Comparison of ENCODE assay signal across 19 cellular contexts in genomic region chr9:128337972-128338371, GRCh38. TPM values are rescaled to one million over a fixed set of nuclear protein-coding genes. Genes with fewer than 3 reads are reported as not detected.
DNase-seq lines count a peak whose midpoint lies in the region; ATAC-seq and TF ChIP-seq lines count a peak whose summit lies in the region.
"Had no signal": no experiment of that assay in that cellular context is flagged by ENCODE, and none has a peak within 500 bp of the region (broad histone marks: within the 10 kb centered on the region; RNA-seq: fewer than 3 reads in every experiment).

No MANE protein-coding gene starts in this region.

- H3K9me3 Mint-ChIP-seq in WTC11 (no peaks in the 10 kb centered on the region), neural crest cell (no peaks in the 10 kb centered on the region), type B pancreatic cell (no peaks in the 10 kb centered on the region)
- H3K9me3 Mint-ChIP-seq: CD4-positive, CD25-positive, alpha-beta regulatory T cell; CD8-positive, alpha-beta T cell; HFFc6 had no signal

- no peak for TF ChIP-seq POLR2A in heart left ventricle (IDR thresholded peaks at IDR 0.05)

- H3K9me3 ChIP-seq in heart left ventricle, result no peaks in the 10 kb centered on the region
- H3K9me3 ChIP-seq: BLaER1, Caco-2, HAP-1 had no signal

- H3K4me1 Mint-ChIP-seq in WTC11, result peaks cover 5% of the 10 kb centered on the region; the same call in 1 of the 2 replicates
- peaks cover 7% of the 10 kb centered on the region for H3K4me1 Mint-ChIP-seq in neural crest cell
- H3K4me1 Mint-ChIP-seq in type B pancreatic cell (ENCODE audit: unreplicated experiment), result peaks cover 6% of the 10 kb centered on the region

- TF ChIP-seq CTCF in heart left ventricle (IDR thresholded peaks at IDR 0.05), result no peak
- no peak for TF ChIP-seq CTCF in WTC11 (IDR thresholded peaks at IDR 0.05)
- TF ChIP-seq CTCF in neural crest cell (conservative IDR thresholded peaks at IDR 0.05), result no peak
- TF ChIP-seq CTCF in type B pancreatic cell (conservative IDR thresholded peaks at IDR 0.05), result no peak

- 87 to 94% (median 92%) methylated on average over 7 of the region's 7 CpGs for WGBS in heart left ventricle, 4 donors

- H3K27me3 Mint-ChIP-seq in WTC11 (ENCODE audit: low read depth) (no peaks in the 10 kb centered on the region), neural crest cell (ENCODE audit: low read depth) (peaks cover 2% of the 10 kb centered on the region), type B pancreatic cell (no peaks in the 10 kb centered on the region)
- H3K27me3 Mint-ChIP-seq: CD4-positive, CD25-positive, alpha-beta regulatory T cell had no signal

- CTCF ChIA-PET in WTC11 (lab: Charles Lee), result interaction anchor here (0.7 to 1.0 kb wide), 3 partner anchors 62 to 144 kb away, joined by 3 read pairs; partner anchors contain the start of genes GOLGA2 and SWI5

- DNase-seq in Right ventricle myocardium inferior (ENCODE audit: missing footprints), result peak; percentile 11
- DNase-seq in heart left ventricle, result no peak
- DNase-seq in WTC11 (ENCODE audit: low spot score), result no peak
- DNase-seq in neural crest cell (ENCODE audit: low read depth, low spot score), result no peak
- no peak for DNase-seq in type B pancreatic cell (ENCODE audit: extremely low spot score, unreplicated experiment)
- no peak for DNase-seq in NCI-H2227 treated with DMSO at 0.1 percent for 48 hours (lab: John Stamatoyannopoulos, UW)
- DNase-seq: Caco-2; CD4-positive, CD25-positive, alpha-beta regulatory T cell; CD8-positive, alpha-beta T cell; DMS153; DMS79 treated with DMSO at 0.1 percent for 48 hours; GF-D8; GOT3; HFFc6 had no signal

- peaks cover 0 to 25% (median 13%) of the 10 kb centered on the region in 9 donors for H3K36me3 ChIP-seq in heart left ventricle

- H3K4me3 ChIP-seq in heart left ventricle, result no peak overlapping the region
- H3K4me3 ChIP-seq: BLaER1, HAP-1 had no signal

- POLR2A ChIA-PET in WTC11 (lab: Charles Lee), result no interaction called here

- H3K4me3 Mint-ChIP-seq in WTC11 (no peak overlapping the region), neural crest cell (peak overlapping the region; percentile 62), type B pancreatic cell (peak overlapping the region; percentile 6)
- H3K4me3 Mint-ChIP-seq: CD8-positive, alpha-beta T cell; HFFc6 had no signal

- no peaks in the 10 kb centered on the region for H3K27me3 ChIP-seq in heart left ventricle
- H3K27me3 ChIP-seq: BLaER1 had no signal

- no peak for ATAC-seq in Right ventricle myocardium inferior
- no peak for ATAC-seq in heart left ventricle
- no peak for ATAC-seq in WTC11
- no peak for ATAC-seq in HG03520 (IDR thresholded peaks at IDR 0.05; ENCODE audit: unreplicated experiment)
- no peak for ATAC-seq in HG03521 (IDR thresholded peaks at IDR 0.05; ENCODE audit: unreplicated experiment)
- ATAC-seq: CD8-positive, alpha-beta T cell had no signal

- no peak overlapping the region for H3K27ac ChIP-seq in heart left ventricle
- H3K27ac ChIP-seq: BLaER1, C4-2B had no signal

- H3K27ac Mint-ChIP-seq in WTC11, result 0 out of 2 replicates have a peak overlapping the region, but pooled peaks have one; percentile 37
- H3K27ac Mint-ChIP-seq in neural crest cell (ENCODE audit: unreplicated experiment), result no peak overlapping the region
- H3K27ac Mint-ChIP-seq in type B pancreatic cell, result no peak overlapping the region
- H3K27ac Mint-ChIP-seq: CD4-positive, CD25-positive, alpha-beta regulatory T cell; CD8-positive, alpha-beta T cell; HFFc6 had no signal

- H3K4me1 ChIP-seq in heart left ventricle, result peaks cover 0 to 16% (median 9%) of the 10 kb centered on the region in 12 donors
- H3K4me1 ChIP-seq: HAP-1 had no signal

- H3K36me3 Mint-ChIP-seq in WTC11 (no peaks in the 10 kb centered on the region; the same call in 1 of the 2 replicates), neural crest cell (ENCODE audit: low read depth) (no peaks in the 10 kb centered on the region), type B pancreatic cell (peaks cover under 1% of the 10 kb centered on the region)

- intact Hi-C loops in Right ventricle myocardium inferior (cut with DNase I) (no loop called here), heart left ventricle (cut with DNase I) (no loop called here)

TF ChIP-seq in WTC11, 78 proteins besides CTCF, POLR2A, EP300 and RAD21 (continues in another document):
- TF ChIP-seq, protein P1, sequence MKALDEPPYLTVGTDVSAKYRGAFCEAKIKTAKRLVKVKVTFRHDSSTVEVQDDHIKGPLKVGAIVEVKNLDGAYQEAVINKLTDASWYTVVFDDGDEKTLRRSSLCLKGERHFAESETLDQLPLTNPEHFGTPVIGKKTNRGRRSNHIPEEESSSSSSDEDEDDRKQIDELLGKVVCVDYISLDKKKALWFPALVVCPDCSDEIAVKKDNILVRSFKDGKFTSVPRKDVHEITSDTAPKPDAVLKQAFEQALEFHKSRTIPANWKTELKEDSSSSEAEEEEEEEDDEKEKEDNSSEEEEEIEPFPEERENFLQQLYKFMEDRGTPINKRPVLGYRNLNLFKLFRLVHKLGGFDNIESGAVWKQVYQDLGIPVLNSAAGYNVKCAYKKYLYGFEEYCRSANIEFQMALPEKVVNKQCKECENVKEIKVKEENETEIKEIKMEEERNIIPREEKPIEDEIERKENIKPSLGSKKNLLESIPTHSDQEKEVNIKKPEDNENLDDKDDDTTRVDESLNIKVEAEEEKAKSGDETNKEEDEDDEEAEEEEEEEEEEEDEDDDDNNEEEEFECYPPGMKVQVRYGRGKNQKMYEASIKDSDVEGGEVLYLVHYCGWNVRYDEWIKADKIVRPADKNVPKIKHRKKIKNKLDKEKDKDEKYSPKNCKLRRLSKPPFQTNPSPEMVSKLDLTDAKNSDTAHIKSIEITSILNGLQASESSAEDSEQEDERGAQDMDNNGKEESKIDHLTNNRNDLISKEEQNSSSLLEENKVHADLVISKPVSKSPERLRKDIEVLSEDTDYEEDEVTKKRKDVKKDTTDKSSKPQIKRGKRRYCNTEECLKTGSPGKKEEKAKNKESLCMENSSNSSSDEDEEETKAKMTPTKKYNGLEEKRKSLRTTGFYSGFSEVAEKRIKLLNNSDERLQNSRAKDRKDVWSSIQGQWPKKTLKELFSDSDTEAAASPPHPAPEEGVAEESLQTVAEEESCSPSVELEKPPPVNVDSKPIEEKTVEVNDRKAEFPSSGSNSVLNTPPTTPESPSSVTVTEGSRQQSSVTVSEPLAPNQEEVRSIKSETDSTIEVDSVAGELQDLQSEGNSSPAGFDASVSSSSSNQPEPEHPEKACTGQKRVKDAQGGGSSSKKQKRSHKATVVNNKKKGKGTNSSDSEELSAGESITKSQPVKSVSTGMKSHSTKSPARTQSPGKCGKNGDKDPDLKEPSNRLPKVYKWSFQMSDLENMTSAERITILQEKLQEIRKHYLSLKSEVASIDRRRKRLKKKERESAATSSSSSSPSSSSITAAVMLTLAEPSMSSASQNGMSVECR (CRISPR knock-in tag; IDR thresholded peaks at IDR 0.05; ENCODE audit: borderline replicate concordance), result no peak
- no peak for TF ChIP-seq ZNF263 (CRISPR knock-in tag; IDR thresholded peaks at IDR 0.05; ENCODE audit: low read depth)

RNA-seq across cellular contexts. Expression of gene SLC27A4, which starts 2.4 kb away (rescaled TPM):
- total RNA-seq in Right ventricle myocardium inferior (19.2 TPM), heart left ventricle (10 to 100 TPM; 10.7 to 36.1 (median 17.8) TPM), WTC11 (2021) (20.8 to 23.8 TPM (median 21.2 TPM) in 3 replicates), neural crest cell (43.0 and 45.6 TPM in 2 replicates), type B pancreatic cell (ENCODE audit: low replicate concordance) (42.2 and 47.2 TPM in 2 replicates)
- polyA plus RNA-seq in heart left ventricle, result 10 to 100 TPM; 25.9 to 48.8 TPM

RNA-seq across cellular contexts. Expression of gene COQ4, which starts 15.3 kb away (rescaled TPM):
- 29.1 TPM for total RNA-seq in Right ventricle myocardium inferior
- total RNA-seq in heart left ventricle, result 10 to 100 TPM; 19.0 to 43.2 (median 29.8) TPM
- 10 to 100 TPM; 32.2 to 38.1 TPM for polyA plus RNA-seq in heart left ventricle
- total RNA-seq in WTC11 (2021), result 31.3 to 45.3 TPM (median 33.6 TPM) in 3 replicates
- total RNA-seq in neural crest cell, result 50.8 and 51.0 TPM in 2 replicates
- 58.5 and 60.5 TPM in 2 replicates for total RNA-seq in type B pancreatic cell (ENCODE audit: low replicate concordance)

RNA-seq across cellular contexts. Expression of gene TRUB2, which starts 15.7 kb away (rescaled TPM):
- total RNA-seq in Right ventricle myocardium inferior, result 37.4 TPM
- 10 to 100 TPM; 12.9 to 49.7 (median 34.5) TPM for total RNA-seq in heart left ventricle
- 10 to 100 TPM; 25.3 to 25.6 TPM for polyA plus RNA-seq in heart left ventricle
- total RNA-seq in WTC11 (2021), result 33.1 to 35.0 TPM (median 33.2 TPM) in 3 replicates
- 33.4 and 35.0 TPM in 2 replicates for total RNA-seq in neural crest cell
- 32.9 and 40.4 TPM in 2 replicates for total RNA-seq in type B pancreatic cell (ENCODE audit: low replicate concordance)

RNA-seq across cellular contexts. Expression of gene URM1, which starts 33.2 kb away (rescaled TPM):
- 52.9 TPM for total RNA-seq in Right ventricle myocardium inferior
- 10 to 100 TPM; 34.4 to 55.5 (median 45.4) TPM for total RNA-seq in heart left ventricle
- 10 to 100 TPM; 30.2 to 85.6 TPM for polyA plus RNA-seq in heart left ventricle
- 52.0 to 67.9 TPM (median 54.3 TPM) in 3 replicates for total RNA-seq in WTC11 (2021)
- total RNA-seq in neural crest cell, result 69.9 and 73.2 TPM in 2 replicates
- 56.1 and 60.3 TPM in 2 replicates for total RNA-seq in type B pancreatic cell (ENCODE audit: low replicate concordance)
